In the genomic region with DNA sequence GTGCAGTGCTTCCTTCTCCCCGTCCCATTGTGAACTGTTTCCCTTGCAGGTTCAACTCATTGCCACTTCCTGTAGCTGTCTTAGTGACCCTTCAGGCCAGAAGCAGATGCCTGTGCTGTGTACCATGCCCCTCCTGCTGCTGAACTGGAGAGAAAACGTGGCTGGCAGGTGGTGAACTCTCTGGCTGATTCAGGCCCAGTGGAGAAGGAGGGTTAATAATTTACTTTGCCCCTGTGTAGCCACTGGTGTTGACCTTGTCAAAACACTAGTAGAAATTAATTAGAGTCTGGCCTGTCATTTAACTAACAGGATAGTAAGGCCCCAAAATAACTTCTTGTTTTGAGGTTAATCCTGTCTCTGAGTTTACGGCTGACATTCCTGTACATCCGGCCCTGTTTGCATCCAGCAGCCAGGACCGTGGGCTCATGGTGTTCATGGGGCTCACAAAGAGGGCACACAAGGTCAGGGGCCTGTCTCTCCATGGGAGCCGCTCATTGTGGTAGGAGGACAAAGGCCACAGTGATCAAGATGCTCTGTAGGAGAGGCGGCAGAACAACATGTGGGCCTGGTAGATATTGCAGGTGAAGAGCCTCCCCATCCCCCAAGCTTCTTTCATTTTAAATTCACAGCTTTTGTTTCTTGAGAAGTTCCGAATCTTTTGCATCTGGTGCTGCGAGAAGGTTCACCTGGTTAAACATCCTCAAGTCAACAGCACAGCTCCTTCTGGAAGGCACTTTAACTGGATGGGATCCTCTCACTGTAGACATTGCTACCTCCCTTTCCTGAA, we compare ENCODE assay signal across 1 cellular context.
TF ChIP-seq lines count a peak whose summit lies in the region.

No MANE protein-coding gene starts in this region.

TF ChIP-seq in HepG2, 621 proteins besides CTCF, POLR2A, EP300 and RAD21 (continued from another document and continues in another):
- peak; percentile 71 for TF ChIP-seq TBX3 (IDR thresholded peaks at IDR 0.05; ENCODE audit: borderline replicate concordance)
- peak; percentile 88; the same call in 1 of the 2 replicates for TF ChIP-seq THAP7 (CRISPR knock-in tag; IDR thresholded peaks at IDR 0.05)
- TF ChIP-seq SNAPC2 (CRISPR knock-in tag; IDR thresholded peaks at IDR 0.05) = peak; percentile 74; the same call in 1 of the 2 replicates
- TF ChIP-seq ZHX1 (CRISPR knock-in tag; IDR thresholded peaks at IDR 0.05; ENCODE audit: low read depth) = no peak
- no peak for TF ChIP-seq MAF1 (CRISPR knock-in tag; IDR thresholded peaks at IDR 0.05; ENCODE audit: borderline replicate concordance)
- TF ChIP-seq FOXP4 (CRISPR knock-in tag; IDR thresholded peaks at IDR 0.05) = peak; percentile 82
- TF ChIP-seq IKZF5 (CRISPR knock-in tag; IDR thresholded peaks at IDR 0.05) = peak; percentile 54
- no peak for TF ChIP-seq CAMTA2 (CRISPR knock-in tag; IDR thresholded peaks at IDR 0.05; ENCODE audit: borderline replicate concordance)
- TF ChIP-seq FOXJ3 (CRISPR knock-in tag; IDR thresholded peaks at IDR 0.05; ENCODE audit: borderline replicate concordance) = peak; percentile 83; the same call in 1 of the 2 replicates
- 0 out of 2 replicates have a peak, but pooled peaks have one; percentile 30 for TF ChIP-seq RNF219 (CRISPR knock-in tag; IDR thresholded peaks at IDR 0.05)
- TF ChIP-seq, protein P1, sequence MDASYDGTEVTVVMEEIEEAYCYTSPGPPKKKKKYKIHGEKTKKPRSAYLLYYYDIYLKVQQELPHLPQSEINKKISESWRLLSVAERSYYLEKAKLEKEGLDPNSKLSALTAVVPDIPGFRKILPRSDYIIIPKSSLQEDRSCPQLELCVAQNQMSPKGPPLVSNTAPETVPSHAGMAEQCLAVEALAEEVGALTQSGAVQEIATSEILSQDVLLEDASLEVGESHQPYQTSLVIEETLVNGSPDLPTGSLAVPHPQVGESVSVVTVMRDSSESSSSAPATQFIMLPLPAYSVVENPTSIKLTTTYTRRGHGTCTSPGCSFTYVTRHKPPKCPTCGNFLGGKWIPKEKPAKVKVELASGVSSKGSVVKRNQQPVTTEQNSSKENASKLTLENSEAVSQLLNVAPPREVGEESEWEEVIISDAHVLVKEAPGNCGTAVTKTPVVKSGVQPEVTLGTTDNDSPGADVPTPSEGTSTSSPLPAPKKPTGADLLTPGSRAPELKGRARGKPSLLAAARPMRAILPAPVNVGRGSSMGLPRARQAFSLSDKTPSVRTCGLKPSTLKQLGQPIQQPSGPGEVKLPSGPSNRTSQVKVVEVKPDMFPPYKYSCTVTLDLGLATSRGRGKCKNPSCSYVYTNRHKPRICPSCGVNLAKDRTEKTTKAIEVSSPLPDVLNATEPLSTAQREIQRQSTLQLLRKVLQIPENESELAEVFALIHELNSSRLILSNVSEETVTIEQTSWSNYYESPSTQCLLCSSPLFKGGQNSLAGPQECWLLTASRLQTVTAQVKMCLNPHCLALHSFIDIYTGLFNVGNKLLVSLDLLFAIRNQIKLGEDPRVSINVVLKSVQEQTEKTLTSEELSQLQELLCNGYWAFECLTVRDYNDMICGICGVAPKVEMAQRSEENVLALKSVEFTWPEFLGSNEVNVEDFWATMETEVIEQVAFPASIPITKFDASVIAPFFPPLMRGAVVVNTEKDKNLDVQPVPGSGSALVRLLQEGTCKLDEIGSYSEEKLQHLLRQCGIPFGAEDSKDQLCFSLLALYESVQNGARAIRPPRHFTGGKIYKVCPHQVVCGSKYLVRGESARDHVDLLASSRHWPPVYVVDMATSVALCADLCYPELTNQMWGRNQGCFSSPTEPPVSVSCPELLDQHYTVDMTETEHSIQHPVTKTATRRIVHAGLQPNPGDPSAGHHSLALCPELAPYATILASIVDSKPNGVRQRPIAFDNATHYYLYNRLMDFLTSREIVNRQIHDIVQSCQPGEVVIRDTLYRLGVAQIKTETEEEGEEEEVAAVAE (CRISPR knock-in tag; IDR thresholded peaks at IDR 0.05; ENCODE audit: borderline replicate concordance) = peak; percentile 78
- TF ChIP-seq HOMEZ (CRISPR knock-in tag; IDR thresholded peaks at IDR 0.05; ENCODE audit: low read depth) = peak; percentile 9; the same call in 1 of the 2 replicates
- TF ChIP-seq THAP11 (CRISPR knock-in tag; IDR thresholded peaks at IDR 0.05) = no peak; the same call in none of the 2 replicates
- peak; percentile 82; the same call in 1 of the 2 replicates for TF ChIP-seq DPF2 (CRISPR knock-in tag; IDR thresholded peaks at IDR 0.05; ENCODE audit: borderline replicate concordance, low read depth)
- peak; percentile 60 for TF ChIP-seq ATF1 (CRISPR knock-in tag; IDR thresholded peaks at IDR 0.05)
- peak; percentile 86; the same call in 1 of the 2 replicates for TF ChIP-seq ZNF556 (CRISPR knock-in tag; IDR thresholded peaks at IDR 0.05; ENCODE audit: borderline replicate concordance)
- TF ChIP-seq SMARCE1 (IDR thresholded peaks at IDR 0.05; ENCODE audit: borderline replicate concordance) = no peak
- TF ChIP-seq, protein P2, sequence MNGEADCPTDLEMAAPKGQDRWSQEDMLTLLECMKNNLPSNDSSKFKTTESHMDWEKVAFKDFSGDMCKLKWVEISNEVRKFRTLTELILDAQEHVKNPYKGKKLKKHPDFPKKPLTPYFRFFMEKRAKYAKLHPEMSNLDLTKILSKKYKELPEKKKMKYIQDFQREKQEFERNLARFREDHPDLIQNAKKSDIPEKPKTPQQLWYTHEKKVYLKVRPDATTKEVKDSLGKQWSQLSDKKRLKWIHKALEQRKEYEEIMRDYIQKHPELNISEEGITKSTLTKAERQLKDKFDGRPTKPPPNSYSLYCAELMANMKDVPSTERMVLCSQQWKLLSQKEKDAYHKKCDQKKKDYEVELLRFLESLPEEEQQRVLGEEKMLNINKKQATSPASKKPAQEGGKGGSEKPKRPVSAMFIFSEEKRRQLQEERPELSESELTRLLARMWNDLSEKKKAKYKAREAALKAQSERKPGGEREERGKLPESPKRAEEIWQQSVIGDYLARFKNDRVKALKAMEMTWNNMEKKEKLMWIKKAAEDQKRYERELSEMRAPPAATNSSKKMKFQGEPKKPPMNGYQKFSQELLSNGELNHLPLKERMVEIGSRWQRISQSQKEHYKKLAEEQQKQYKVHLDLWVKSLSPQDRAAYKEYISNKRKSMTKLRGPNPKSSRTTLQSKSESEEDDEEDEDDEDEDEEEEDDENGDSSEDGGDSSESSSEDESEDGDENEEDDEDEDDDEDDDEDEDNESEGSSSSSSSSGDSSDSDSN (CRISPR knock-in tag; IDR thresholded peaks at IDR 0.05) = peak; percentile 12; the same call in 1 of the 2 replicates
- TF ChIP-seq CREB1 (IDR thresholded peaks at IDR 0.05) = no peak
- TF ChIP-seq CREB1 (CRISPR knock-in tag; IDR thresholded peaks at IDR 0.05) = peak; percentile 83
- no peak for TF ChIP-seq NBN (conservative IDR thresholded peaks at IDR 0.05)
- TF ChIP-seq ZNF841 (CRISPR knock-in tag; IDR thresholded peaks at IDR 0.05; ENCODE audit: borderline replicate concordance) = 0 out of 2 replicates have a peak, but pooled peaks have one; percentile 65
- no peak for TF ChIP-seq ZBTB49 (CRISPR knock-in tag; IDR thresholded peaks at IDR 0.05; ENCODE audit: borderline replicate concordance)
- peak; percentile 96 for TF ChIP-seq PHF21A (CRISPR knock-in tag; IDR thresholded peaks at IDR 0.05)
- TF ChIP-seq RBAK (CRISPR knock-in tag; IDR thresholded peaks at IDR 0.05) = no peak
- TF ChIP-seq NCOA5 (CRISPR knock-in tag; IDR thresholded peaks at IDR 0.05) = no peak
- TF ChIP-seq ZNF639 (CRISPR knock-in tag; conservative IDR thresholded peaks at IDR 0.05) = no peak; the same call in 1 of the 2 replicates
- TF ChIP-seq BORCS8-MEF2B (CRISPR knock-in tag; IDR thresholded peaks at IDR 0.05) = peak; percentile 93
